1 cellular context compared by ENCODE assay signal in the genomic region with DNA sequence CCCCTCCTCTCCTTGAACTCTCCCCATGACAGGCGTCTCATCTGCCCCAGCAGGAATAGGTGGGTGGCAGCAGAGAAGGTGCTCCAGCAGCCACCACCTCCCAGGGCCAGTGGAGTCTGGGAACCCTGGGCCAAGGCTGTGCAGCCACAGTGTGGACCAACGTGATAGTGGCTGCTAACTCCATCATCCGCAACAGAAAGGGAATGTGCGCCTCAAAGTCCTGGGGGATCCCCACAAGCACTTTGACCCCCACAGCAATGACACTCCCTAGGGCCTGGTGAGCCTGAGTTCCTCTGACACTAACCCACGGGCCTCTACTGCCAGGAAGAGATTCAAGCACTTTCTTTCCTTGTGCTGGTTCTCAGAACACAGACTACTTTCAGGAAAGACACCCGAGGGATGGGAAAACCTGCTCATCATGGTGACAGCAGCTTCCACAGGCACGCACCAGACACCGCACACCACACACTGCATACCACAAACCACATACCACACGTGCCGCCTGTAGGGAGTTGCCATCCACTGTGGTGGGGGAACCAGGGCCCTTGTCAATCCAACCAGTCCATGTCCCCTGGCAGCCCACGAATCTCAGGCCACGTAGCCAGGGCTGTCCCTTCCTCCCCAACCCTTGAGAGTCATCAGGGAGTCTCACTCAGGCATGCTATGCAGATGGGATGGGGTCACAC.
TF ChIP-seq lines count a peak whose summit lies in the region.

No MANE protein-coding gene starts in this region.

TF ChIP-seq in IMR-90, 13 proteins besides CTCF, POLR2A, EP300 and RAD21:
- TF ChIP-seq NFE2L2 (IDR thresholded peaks at IDR 0.05; ENCODE audit: low read depth, low read length) (no peak), MAFK (IDR thresholded peaks at IDR 0.05; ENCODE audit: low read depth, low read length) (no peak), MAZ (IDR thresholded peaks at IDR 0.05; ENCODE audit: borderline replicate concordance, low read depth, low read length) (no peak), FOS (IDR thresholded peaks at IDR 0.05; ENCODE audit: low read depth, low read length) (no peak), MXI1 (IDR thresholded peaks at IDR 0.05; ENCODE audit: borderline replicate concordance, low read depth, low read length) (no peak)
TF ChIP-seq in IMR-90: peak in this region for 0.
